8 cellular contexts compared by ENCODE assay signal in the genomic region with DNA sequence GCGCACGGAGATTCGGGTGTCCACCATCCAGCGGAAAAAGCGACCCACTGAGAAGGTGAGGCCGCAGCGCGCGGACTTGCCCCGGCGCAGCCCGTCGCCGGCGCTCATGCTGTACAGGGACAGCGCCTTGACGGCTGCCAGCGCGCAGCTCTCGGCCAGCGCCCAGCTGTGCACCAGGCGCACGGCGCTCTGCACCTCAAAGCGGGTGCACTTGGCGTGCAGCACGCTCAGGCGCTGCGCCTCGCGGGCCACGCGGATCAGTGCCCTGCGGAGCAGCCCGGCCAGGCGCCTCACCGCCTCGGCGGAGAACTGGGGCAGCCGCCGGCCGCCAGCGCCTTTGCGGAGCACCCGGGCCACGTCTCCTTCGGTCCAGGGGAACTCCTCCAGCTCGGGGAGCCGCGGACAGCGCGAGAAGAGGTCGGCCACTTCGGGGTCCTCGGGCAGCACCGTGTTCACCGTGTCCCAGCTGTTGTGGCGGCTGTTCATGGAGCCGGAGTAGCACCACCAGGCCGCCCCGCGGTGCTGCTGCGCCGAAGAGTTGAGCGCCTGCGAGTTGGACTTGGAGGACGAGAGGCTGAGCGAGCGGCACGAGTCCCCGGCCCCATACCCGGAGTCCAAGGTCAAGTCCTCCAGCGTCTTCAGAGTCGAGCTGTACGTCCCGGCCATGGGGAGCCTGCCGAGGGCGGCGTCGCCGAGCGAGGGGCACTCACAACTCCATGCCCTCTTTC. TPM values are rescaled to one million over a fixed set of nuclear protein-coding genes. Genes with fewer than 3 reads are reported as not detected.
DNase-seq lines count a peak whose midpoint lies in the region; ATAC-seq, FAIRE-seq and TF ChIP-seq lines count a peak whose summit lies in the region.

No MANE protein-coding gene starts in this region.

- no peaks in the 10 kb centered on the region for H3K27me3 ChIP-seq in keratinocyte (ENCODE audit: control insufficient read depth, extremely low read depth, insufficient read depth, low read length)

- 0 out of 2 replicates have a peak, but pooled peaks have one; percentile 9 for TF ChIP-seq CTCF in WI38 (IDR thresholded peaks at IDR 0.05; ENCODE audit: low read depth, low read length)
- TF ChIP-seq CTCF in keratinocyte (optimal IDR thresholded peaks at IDR 0.05 in 1 of 3, IDR thresholded peaks at IDR 0.05 in 1 of 3, conservative IDR thresholded peaks at IDR 0.05 in 1 of 3; ENCODE audit: extremely low read depth in 1 of 3, insufficient read depth in 2 of 3, low read length in 3 of 3) = peak in 2 of 3 experiments; percentile 15 to 26

- H3K4me3 ChIP-seq in WI38 (ENCODE audit: low read depth, low read length) (peak overlapping the region; percentile 60), keratinocyte (ENCODE audit: control insufficient read depth in 2 of 3, extremely low read depth in 1 of 3, insufficient read depth in 2 of 3, low read depth in 1 of 3, low read length in 3 of 3) (peak overlapping the region; percentile 55 to 75 (median 75))

- FAIRE-seq in keratinocyte (lab: Jason Lieb, UNC) = no peak

- H3K27ac ChIP-seq in caudate nucleus (ENCODE audit: low read depth, low read length) (no peak overlapping the region), keratinocyte (ENCODE audit: control insufficient read depth, insufficient read depth, low read length) (no peak overlapping the region)

- peaks cover 22% of the 10 kb centered on the region for H3K4me1 ChIP-seq in keratinocyte (ENCODE audit: control insufficient read depth, extremely low read depth, insufficient read depth, low read length)

- H2AFZ ChIP-seq in keratinocyte (ENCODE audit: control insufficient read depth, low read length) = peak overlapping the region; percentile 81

- ATAC-seq in GM18909 (IDR thresholded peaks at IDR 0.05; ENCODE audit: poor library complexity, unreplicated experiment) = peak; percentile 22

- no peaks in the 10 kb centered on the region for H3K9me3 ChIP-seq in keratinocyte (ENCODE audit: control insufficient read depth, low read depth, low read length)

- H3K4me2 ChIP-seq in keratinocyte (ENCODE audit: control insufficient read depth, extremely low read depth, insufficient read depth, low read depth, low read length) = peak overlapping the region; percentile 91

- DNase-seq in AG08396 (ENCODE audit: low spot score) = peak; percentile 67
- peak; percentile 43 for DNase-seq in KG1 (lab: John Stamatoyannopoulos, UW)
- DNase-seq in caudate nucleus (lab: John Stamatoyannopoulos, UW) = peak in 32 of 61 donors; percentile 12 to 64 (median 34)
- DNase-seq in keratinocyte (ENCODE audit: low read depth, low spot score) = no peak
- peak; percentile 50 for DNase-seq in stimulated activated CD4-positive, alpha-beta T cell treated with anti-CD3 and anti-CD28 coated beads, Interleukin-12 subunit alpha, Interleukin-12 subunit beta, amount 100 ng/mL, for 4 hours
- no peak for DNase-seq in NCI-H2196 treated with DMSO at 0.1 percent for 48 hours (lab: John Stamatoyannopoulos, UW; ENCODE audit: unreplicated experiment)

- H3K36me3 ChIP-seq in keratinocyte (ENCODE audit: control insufficient read depth in 2 of 2, extremely low read depth in 1 of 2, insufficient read depth in 2 of 2, low read length in 2 of 2) = no peaks in the 10 kb centered on the region

- no peaks in the 10 kb centered on the region for H3K9me1 ChIP-seq in keratinocyte (ENCODE audit: control insufficient read depth, extremely low read depth, insufficient read depth, low read length)

- no peaks in the 10 kb centered on the region for H3K79me2 ChIP-seq in keratinocyte (ENCODE audit: control insufficient read depth, insufficient read depth, low read length)

- peak overlapping the region; percentile 66 for H3K9ac ChIP-seq in keratinocyte (ENCODE audit: control insufficient read depth, extremely low read depth, insufficient read depth, low read length)

- peaks cover 2% of the 10 kb centered on the region for H4K20me1 ChIP-seq in keratinocyte (ENCODE audit: control insufficient read depth, extremely low read depth, insufficient read depth, low read length)

- dilution Hi-C loops in keratinocyte (cut with MboI; ENCODE audit: extremely low pct_ligation_motif_present, low sequenced_read_pairs) = no loop called here

RNA-seq across cellular contexts. Expression of gene ABTB2, which starts 0.7 kb away (rescaled TPM):
- 1.0 to 2.5 TPM (median 1.6 TPM) in 3 replicates for polyA plus RNA-seq in keratinocyte
- 1.8 TPM for polyA plus RNA-seq in keratinocyte (2011; ENCODE audit: low read depth)
- polyA plus RNA-seq in keratinocyte (2011; cell fraction: cytosol; rRNA removed) = 2.0 and 2.3 TPM in 2 replicates
- 6.0 and 6.5 TPM in 2 replicates for polyA plus RNA-seq in keratinocyte (2011; cell fraction: nucleus; rRNA removed)
- 2.2 and 3.4 TPM in 2 replicates for polyA plus RNA-seq in keratinocyte (2012; ENCODE audit: low replicate concordance)
- 1.1 to 6.0 TPM (median 2.4 TPM) in 3 replicates for polyA minus RNA-seq in keratinocyte
- polyA minus RNA-seq in keratinocyte (2011; cell fraction: cytosol; rRNA and poly(A)+ RNA removed) = 2.7 TPM
- 5.1 and 6.5 TPM in 2 replicates for polyA minus RNA-seq in keratinocyte (2011; cell fraction: nucleus; rRNA and poly(A)+ RNA removed)

Comparison
In these comparisons a context has a peak if more than half of its experiments do, and no peak if none do; other contexts are left out.
1. DNase-seq: peak in AG08396 (single experiment), KG1 (single experiment), caudate nucleus (32 of 61) and stimulated activated CD4-positive, alpha-beta T cell treated with anti-CD3 and anti-CD28 coated beads, Interleukin-12 subunit alpha, Interleukin-12 subunit beta, amount 100 ng/mL, for 4 hours (single experiment); none in keratinocyte (single experiment) and NCI-H2196 treated with DMSO at 0.1 percent for 48 hours (single experiment).